ENCODE assay signal across 3 cellular contexts in the genomic region with DNA sequence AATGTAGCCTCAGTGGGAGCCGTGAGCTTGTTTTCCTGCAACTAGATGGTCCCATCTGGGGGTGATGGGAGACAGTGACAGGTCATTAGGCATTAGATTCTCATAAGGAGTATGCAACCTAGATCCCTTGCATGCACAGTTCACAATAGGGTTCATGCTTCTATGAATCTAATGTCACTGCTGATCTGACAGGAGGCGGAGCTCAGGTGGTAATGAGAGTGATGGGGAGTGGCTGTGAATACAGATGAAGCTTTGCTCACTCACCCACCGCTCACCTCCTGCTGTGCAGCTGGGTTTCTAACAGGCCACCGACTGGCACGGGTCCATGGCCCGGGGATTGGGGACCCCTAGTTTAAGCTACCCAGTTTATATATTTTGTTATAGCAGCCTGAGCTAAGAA.
DNase-seq lines count a peak whose midpoint lies in the region; ATAC-seq, FAIRE-seq and TF ChIP-seq lines count a peak whose summit lies in the region.
"Not testable (repeated sequence)": the region's sequence is repeated elsewhere in the genome, so short reads cannot be mapped to it uniquely, and the experiment has no call there.

No MANE protein-coding gene starts in this region.

- not testable (repeated sequence) for H3K9me3 Mint-ChIP-seq in stimulated activated memory B cell treated with anti-CD40 and anti-IgM and Interleukin-4, amounts not matched to agents 10 μg/mL and 1 μg/mL and 100 μg/mL, for 72 hours

- not testable (repeated sequence) for H3K4me3 Mint-ChIP-seq in stimulated activated memory B cell treated with anti-CD40 and anti-IgM and Interleukin-4, amounts not matched to agents 10 μg/mL and 1 μg/mL and 100 μg/mL, for 72 hours

- peaks cover 26% of the 10 kb centered on the region for H3K27me3 Mint-ChIP-seq in stimulated activated memory B cell treated with anti-CD40 and anti-IgM and Interleukin-4, amounts not matched to agents 10 μg/mL and 1 μg/mL and 100 μg/mL, for 72 hours

- H3K36me3 ChIP-seq in HEK293 (ENCODE audit: control insufficient read depth in 2 of 2, insufficient read depth in 1 of 2, low read length in 2 of 2) = not testable (repeated sequence)

- peak; percentile 56 for FAIRE-seq in urothelium cell line (lab: Jason Lieb, UNC)

- TF ChIP-seq CTCF in HEK293 (tag by site-specific recombination; IDR thresholded peaks at IDR 0.05) = not testable (repeated sequence)

- H3K36me3 Mint-ChIP-seq in stimulated activated memory B cell treated with anti-CD40 and anti-IgM and Interleukin-4, amounts not matched to agents 10 μg/mL and 1 μg/mL and 100 μg/mL, for 72 hours = not testable (repeated sequence)

- not testable (repeated sequence) for H3K27ac Mint-ChIP-seq in stimulated activated memory B cell treated with anti-CD40 and anti-IgM and Interleukin-4, amounts not matched to agents 10 μg/mL and 1 μg/mL and 100 μg/mL, for 72 hours

- ATAC-seq in stimulated activated memory B cell treated with anti-CD40 and anti-IgM and Interleukin-4, amounts not matched to agents 10 μg/mL and 1 μg/mL and 100 μg/mL, for 72 hours = peak; percentile 13

- H3K4me3 ChIP-seq in HEK293 (ENCODE audit: low read depth, low read length) = not testable (repeated sequence)

- POLR2A ChIA-PET in HEK293 (lab: Yijun Ruan, JAX) = not testable (repeated sequence)

- H3K27ac ChIP-seq in HEK293 (ENCODE audit: extremely low read depth, low read depth, low read length) = not testable (repeated sequence)

- CTCF ChIA-PET in HEK293 (lab: Yijun Ruan, JAX) = interaction anchor here (1.3 kb wide), 1 partner anchor 20 kb away, joined by 4 read pairs; no protein-coding TSS in a partner anchor

- H3K9me3 ChIP-seq in HEK293 (ENCODE audit: control insufficient read depth, insufficient read depth, low read depth, low read length) = not testable (repeated sequence)

- H3K4me1 Mint-ChIP-seq in stimulated activated memory B cell treated with anti-CD40 and anti-IgM and Interleukin-4, amounts not matched to agents 10 μg/mL and 1 μg/mL and 100 μg/mL, for 72 hours = not testable (repeated sequence)

- DNase-seq in urothelium cell line (ENCODE audit: low spot score) = not testable (repeated sequence)

- H3K4me1 ChIP-seq in HEK293 (ENCODE audit: control insufficient read depth, insufficient read depth, low read length) = not testable (repeated sequence)

TF ChIP-seq in HEK293, 187 proteins besides CTCF, POLR2A, EP300 and RAD21:
- TF ChIP-seq ZNF610 (tag by site-specific recombination; IDR thresholded peaks at IDR 0.05; ENCODE audit: borderline replicate concordance) = peak; percentile 95
